21 cellular contexts compared by ENCODE assay signal in the genomic region with DNA sequence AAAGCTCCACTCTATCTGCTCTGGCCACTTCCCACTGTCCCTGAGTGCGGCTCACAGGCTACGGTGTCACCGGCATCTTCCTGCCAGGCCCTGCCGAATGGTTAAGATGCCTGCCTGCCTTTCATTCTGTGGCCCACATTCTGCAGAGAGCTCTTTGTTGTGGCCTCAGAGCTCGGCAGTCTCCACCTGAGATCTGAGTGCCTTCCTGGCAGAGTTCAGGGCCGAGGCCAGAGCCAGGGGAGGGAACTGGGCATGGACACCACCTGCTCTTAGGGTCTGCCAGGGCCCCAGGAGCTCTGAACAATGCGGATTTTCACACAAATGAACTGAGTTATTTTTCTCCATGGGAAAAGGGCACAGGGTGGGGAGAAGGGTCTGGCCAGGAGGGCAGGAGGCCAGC.
DNase-seq lines count a peak whose midpoint lies in the region; ATAC-seq, FAIRE-seq and TF ChIP-seq lines count a peak whose summit lies in the region.
"Had no signal": no experiment of that assay in that cellular context is flagged by ENCODE, and none has a peak within 500 bp of the region (broad histone marks: within the 10 kb centered on the region; RNA-seq: fewer than 3 reads in every experiment).

No MANE protein-coding gene starts in this region.

- H3K4me2 ChIP-seq in H1 (ENCODE audit: insufficient read depth in 1 of 2, low read depth in 2 of 2, low read length in 2 of 2), result no peak overlapping the region

- CTCF ChIA-PET in Panc1 (lab: Charles Lee) (no interaction called here), H1 (lab: Charles Lee; ENCODE audit: partially characterized antibody) (interaction anchor here (0.7 to 4.3 kb wide), 11 partner anchors 9 to 413 kb away, joined by 3 to 36 read pairs (median 4); no protein-coding TSS in a partner anchor)

- no peak for DNase-seq in activated naive CD8-positive, alpha-beta T cell treated with anti-CD3 and anti-CD28 coated beads, Interleukin-2, amount 10 ng/mL, durations not matched to agents 7 days and 5 days
- DNase-seq in activated naive CD8-positive, alpha-beta T cell treated with anti-CD3 and anti-CD28 coated beads, Interleukin-2, amount 50 U/mL, for 24 hours, result no peak
- DNase-seq in Panc1 (ENCODE audit: low read depth, low spot score) (no peak), H1 (ENCODE audit: low read depth in 1 of 2, low spot score in 2 of 2) (no peak), NCI-H2081 treated with DMSO at 0.1 percent for 48 hours (lab: John Stamatoyannopoulos, UW) (no peak), MV-4-11 (lab: John Stamatoyannopoulos, UW) (no peak)
- DNase-seq: Caco-2; CD4-positive, alpha-beta memory T cell; DMS 273 treated with DMSO at 0.1 percent for 48 hours; DMS79 treated with DMSO at 0.1 percent for 48 hours; GOT3; Kasumi-1; NCI-H1048; NCI-H1436 treated with DMSO at 0.1 percent for 48 hours; NCI-H1930; NCI-H2227 treated with DMSO at 0.1 percent for 48 hours; NCI-H510A; NK-92 treated with Interleukin-12 subunit alpha and Interleukin-12 subunit beta, amount 100 ng/mL, for 24 hours had no signal

- H3K9me3 ChIP-seq in Panc1 (ENCODE audit: control insufficient read depth, insufficient read depth, low read depth, low read length), result no peaks in the 10 kb centered on the region
- no peaks in the 10 kb centered on the region for H3K9me3 ChIP-seq in H1 (ENCODE audit: insufficient read depth in 2 of 2, low read depth in 1 of 2, low read length in 1 of 2)
- H3K9me3 ChIP-seq: Caco-2 had no signal

- no peak overlapping the region for H2BK20ac ChIP-seq in H1 (ENCODE audit: low read length)

- no peak overlapping the region for H3K23ac ChIP-seq in H1 (ENCODE audit: insufficient read length)

- H3K4me3 ChIP-seq in Panc1 (ENCODE audit: low read depth in 2 of 2, low read length in 2 of 2) (no peak overlapping the region), H1 (ENCODE audit: extremely low read depth in 1 of 4, insufficient read depth in 2 of 4, low read depth in 3 of 4, low read length in 4 of 4) (no peak overlapping the region)

- no TSS peak for BruUV-seq in Panc1 (replicated peaks; lab: Mats Ljungman, UMichigan)

- no peak overlapping the region for H3K56ac ChIP-seq in H1 (replicated peaks; ENCODE audit: insufficient read length, low read depth, low read length)

- H3K14ac ChIP-seq in H1 (ENCODE audit: insufficient read length), result no peak overlapping the region

- H3K18ac ChIP-seq in H1 (ENCODE audit: extremely low read depth, low read length), result no peak overlapping the region

- no peak overlapping the region for H2AK5ac ChIP-seq in H1 (ENCODE audit: low read depth, low read length)

- H3K27ac Mint-ChIP-seq in activated naive CD8-positive, alpha-beta T cell treated with anti-CD3 and anti-CD28 coated beads, Interleukin-2, amount 10 ng/mL, durations not matched to agents 7 days and 5 days, result no peak overlapping the region
- H3K27ac Mint-ChIP-seq in activated naive CD8-positive, alpha-beta T cell treated with anti-CD3 and anti-CD28 coated beads, Interleukin-2, amount 50 U/mL, for 24 hours, result no peak overlapping the region

- H3K9me3 Mint-ChIP-seq in activated naive CD8-positive, alpha-beta T cell treated with anti-CD3 and anti-CD28 coated beads, Interleukin-2, amount 10 ng/mL, durations not matched to agents 7 days and 5 days, result no peaks in the 10 kb centered on the region
- no peaks in the 10 kb centered on the region for H3K9me3 Mint-ChIP-seq in activated naive CD8-positive, alpha-beta T cell treated with anti-CD3 and anti-CD28 coated beads, Interleukin-2, amount 50 U/mL, for 24 hours

- peaks cover 4% of the 10 kb centered on the region for H3K4me1 Mint-ChIP-seq in activated naive CD8-positive, alpha-beta T cell treated with anti-CD3 and anti-CD28 coated beads, Interleukin-2, amount 10 ng/mL, durations not matched to agents 7 days and 5 days
- peaks cover 4% of the 10 kb centered on the region for H3K4me1 Mint-ChIP-seq in activated naive CD8-positive, alpha-beta T cell treated with anti-CD3 and anti-CD28 coated beads, Interleukin-2, amount 50 U/mL, for 24 hours

- no peak overlapping the region; the same call in 1 of the 2 replicates for H2BK15ac ChIP-seq in H1 (ENCODE audit: low read length)

- TF ChIP-seq EP300 in H1 (IDR thresholded peaks at IDR 0.05; ENCODE audit: borderline replicate concordance in 1 of 2, low read depth in 2 of 2, low read length in 2 of 2), result no peak

- no peak overlapping the region for H2BK12ac ChIP-seq in H1 (ENCODE audit: low read depth, low read length)

- peak; percentile 44 for ATAC-seq in activated naive CD8-positive, alpha-beta T cell treated with anti-CD3 and anti-CD28 coated beads, Interleukin-2, amount 10 ng/mL, durations not matched to agents 7 days and 5 days (ENCODE audit: low read depth)
- ATAC-seq in activated naive CD8-positive, alpha-beta T cell treated with anti-CD3 and anti-CD28 coated beads, Interleukin-2, amount 50 U/mL, for 24 hours, result no peak
- ATAC-seq in Panc1 (peak; percentile 18; the same call in 1 of the 2 replicates), GM21526 (IDR thresholded peaks at IDR 0.05; ENCODE audit: low FRiP score, unreplicated experiment) (no peak)

- POLR2A ChIA-PET in activated naive CD8-positive, alpha-beta T cell treated with anti-CD3 and anti-CD28 coated beads, Interleukin-2, amount 10 ng/mL, durations not matched to agents 7 days and 5 days (lab: Charles Lee), result no interaction called here
- POLR2A ChIA-PET in Panc1 (lab: Charles Lee), result no interaction called here
- POLR2A ChIA-PET in H1 (lab: Charles Lee; ENCODE audit: partially characterized antibody), result interaction anchor here (1.1 to 2.6 kb wide), 3 partner anchors 9 to 28 kb away, joined by 3 to 8 read pairs (median 3); no protein-coding TSS in a partner anchor

- no peaks in the 10 kb centered on the region for H3K36me3 Mint-ChIP-seq in activated naive CD8-positive, alpha-beta T cell treated with anti-CD3 and anti-CD28 coated beads, Interleukin-2, amount 10 ng/mL, durations not matched to agents 7 days and 5 days
- peaks cover 9% of the 10 kb centered on the region for H3K36me3 Mint-ChIP-seq in activated naive CD8-positive, alpha-beta T cell treated with anti-CD3 and anti-CD28 coated beads, Interleukin-2, amount 50 U/mL, for 24 hours (ENCODE audit: low read depth)

- H3K23me2 ChIP-seq in H1 (ENCODE audit: low read depth, low read length), result peaks cover 1% of the 10 kb centered on the region; the same call in 1 of the 2 replicates

- no peaks in the 10 kb centered on the region for H3K27me3 Mint-ChIP-seq in activated naive CD8-positive, alpha-beta T cell treated with anti-CD3 and anti-CD28 coated beads, Interleukin-2, amount 10 ng/mL, durations not matched to agents 7 days and 5 days
- H3K27me3 Mint-ChIP-seq in activated naive CD8-positive, alpha-beta T cell treated with anti-CD3 and anti-CD28 coated beads, Interleukin-2, amount 50 U/mL, for 24 hours, result no peaks in the 10 kb centered on the region
- H3K27me3 Mint-ChIP-seq: CD4-positive, alpha-beta memory T cell had no signal

- H3K79me1 ChIP-seq in H1 (ENCODE audit: low read depth, low read length), result no peaks in the 10 kb centered on the region

- FAIRE-seq in H1 (lab: Jason Lieb, UNC), result no peak
- FAIRE-seq: G401.6, GM12892 had no signal

- in situ Hi-C loops in Panc1 (cut with HindIII; ENCODE audit: low pct_unique_long_range_greater_than_20kb, low sequenced_read_pairs), result no loop called here

- peak overlapping the region; percentile 88; the same call in 1 of the 2 replicates for H4K8ac ChIP-seq in H1 (ENCODE audit: extremely low read depth, insufficient read depth, low read length)

- TF ChIP-seq RAD21 in H1 (IDR thresholded peaks at IDR 0.05 in 1 of 2, conservative IDR thresholded peaks at IDR 0.05 in 1 of 2; ENCODE audit: low read depth in 2 of 2, low read length in 2 of 2), result no peak

- peaks cover 0 to 2% of the 10 kb centered on the region in 2 experiments for H4K20me1 ChIP-seq in H1 (replicated peaks in 1 of 2; ENCODE audit: control insufficient read depth in 1 of 2, insufficient read depth in 2 of 2, low read length in 2 of 2)

- H3K4me3 Mint-ChIP-seq in activated naive CD8-positive, alpha-beta T cell treated with anti-CD3 and anti-CD28 coated beads, Interleukin-2, amount 10 ng/mL, durations not matched to agents 7 days and 5 days, result no peak overlapping the region
- no peak overlapping the region for H3K4me3 Mint-ChIP-seq in activated naive CD8-positive, alpha-beta T cell treated with anti-CD3 and anti-CD28 coated beads, Interleukin-2, amount 50 U/mL, for 24 hours

- no peak overlapping the region for H2AFZ ChIP-seq in H1 (ENCODE audit: low read length)

- TF ChIP-seq CTCF in Panc1 (IDR thresholded peaks at IDR 0.05), result no peak
- no peak for TF ChIP-seq CTCF in H1 (IDR thresholded peaks at IDR 0.05; ENCODE audit: control extremely low read depth in 1 of 3, insufficient read depth in 1 of 3, low read depth in 1 of 3, low read length in 3 of 3)

- no peaks in the 10 kb centered on the region for H3K36me3 ChIP-seq in Panc1 (ENCODE audit: control insufficient read depth, insufficient read depth, low read length)
- no peaks in the 10 kb centered on the region; a peak in 3 of 8 replicates for H3K36me3 ChIP-seq in H1 (ENCODE audit: control insufficient read depth in 2 of 4, insufficient read depth in 4 of 4, low read length in 3 of 4)

- H3K4me1 ChIP-seq in Panc1 (ENCODE audit: control insufficient read depth, insufficient read depth, low read length) (no peaks in the 10 kb centered on the region), H1 (replicated peaks in 1 of 4; ENCODE audit: control insufficient read depth in 3 of 4, insufficient read depth in 4 of 4, low read length in 3 of 4) (peaks cover 0 to 5% (median 0%) of the 10 kb centered on the region in 4 experiments; a peak in 1 of 7 replicates)
- H3K4me1 ChIP-seq: Caco-2 had no signal

- H3K79me2 ChIP-seq in H1 (ENCODE audit: control insufficient read depth in 1 of 2, insufficient read depth in 2 of 2, low read length in 2 of 2), result no peaks in the 10 kb centered on the region

- H2BK120ac ChIP-seq in H1 (replicated peaks; ENCODE audit: low read depth, low read length), result no peak overlapping the region

- no peak overlapping the region for H4K91ac ChIP-seq in H1 (replicated peaks; ENCODE audit: insufficient read length, low read length)

- H3K4ac ChIP-seq in H1 (replicated peaks; ENCODE audit: insufficient read length, low read depth, low read length), result no peak overlapping the region

- H3K27me3 ChIP-seq in Panc1 (ENCODE audit: control insufficient read depth, insufficient read depth, low read length), result no peaks in the 10 kb centered on the region
- H3K27me3 ChIP-seq in H1 (replicated peaks in 1 of 4; ENCODE audit: control insufficient read depth in 3 of 4, extremely low read depth in 1 of 4, insufficient read depth in 3 of 4, low read length in 3 of 4), result no peaks in the 10 kb centered on the region

- H3K27ac ChIP-seq in Panc1 (ENCODE audit: low read length) (no peak overlapping the region), H1 (ENCODE audit: low read depth, low read length) (no peak overlapping the region)

- H4K5ac ChIP-seq in H1 (ENCODE audit: insufficient read length, low read depth, low read length), result no peak overlapping the region

- WGBS in H1 (ENCODE audit: extremely low coverage in 1 of 2, insufficient coverage in 1 of 2, insufficient read length in 1 of 2, insufficient replicate concordance in 2 of 2, low coverage in 1 of 2, low lambda C conversion rate in 2 of 2, missing lambda C conversion rate in 1 of 2), 2 experiments, result 89% methylated on average over 7 of the region's 7 CpGs; no CpG with 5 or more reads in 1 of the 2 experiments

- H3K9ac ChIP-seq in H1 (replicated peaks in 1 of 4; ENCODE audit: extremely low read depth in 1 of 4, low read depth in 3 of 4, low read length in 3 of 4), result no peak overlapping the region

- intact Hi-C loops in Panc1 (cut with micrococcal nuclease; ENCODE audit: unreplicated experiment), result no loop called here

- no peak for TF ChIP-seq POLR2A in H1 (IDR thresholded peaks at IDR 0.05; ENCODE audit: control extremely low read depth in 1 of 2, low read depth in 2 of 2, low read length in 2 of 2)

- no peak overlapping the region for H2BK5ac ChIP-seq in H1 (ENCODE audit: low read depth, low read length)

Comparison
In these comparisons a context has a peak if more than half of its experiments do, and no peak if none do; other contexts are left out.
1. ATAC-seq: peak in activated naive CD8-positive, alpha-beta T cell treated with anti-CD3 and anti-CD28 coated beads, Interleukin-2, amount 10 ng/mL, durations not matched to agents 7 days and 5 days (single experiment) and Panc1 (single experiment); none in activated naive CD8-positive, alpha-beta T cell treated with anti-CD3 and anti-CD28 coated beads, Interleukin-2, amount 50 U/mL, for 24 hours (single experiment) and GM21526 (single experiment).